In the genomic region with DNA sequence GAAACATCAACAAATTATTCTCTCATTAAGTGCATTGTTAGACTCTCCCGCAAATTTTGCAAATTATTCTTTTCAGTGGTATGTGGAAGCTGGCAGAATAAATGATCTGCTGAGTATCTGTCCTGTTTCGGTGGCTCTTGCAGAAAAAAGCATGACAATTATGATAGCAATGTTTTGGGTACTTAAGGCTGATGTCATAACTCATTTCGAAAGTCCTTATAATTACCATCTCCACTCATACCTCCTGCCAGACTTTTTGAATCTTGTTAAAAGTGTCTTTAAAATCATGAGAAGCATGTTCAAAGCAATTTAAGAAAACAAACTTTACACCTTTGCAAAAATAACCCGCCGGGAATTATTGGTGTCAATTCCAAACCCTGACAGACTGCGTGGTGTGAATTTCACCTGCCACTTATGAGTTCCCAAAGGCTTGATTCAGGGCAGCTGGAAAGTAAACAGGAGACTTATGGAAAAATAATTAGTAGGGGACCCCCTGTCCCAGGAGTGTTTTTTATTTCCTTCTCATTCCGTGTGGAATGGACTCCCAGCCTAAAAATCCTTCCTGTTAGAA, we compare ENCODE assay signal across 21 cellular contexts.
DNase-seq lines count a peak whose midpoint lies in the region; TF ChIP-seq lines count a peak whose summit lies in the region.
"Had no signal": no experiment of that assay in that cellular context is flagged by ENCODE, and none has a peak within 500 bp of the region (broad histone marks: within the 10 kb centered on the region; RNA-seq: fewer than 3 reads in every experiment).

No MANE protein-coding gene starts in this region.

- DNase-seq in NCI-H1105 treated with DMSO at 0.1 percent for 48 hours (lab: John Stamatoyannopoulos, UW) (peak; percentile 65), NOMO-1 treated with DMSO at 0.1 percent for 48 hours (lab: John Stamatoyannopoulos, UW; ENCODE audit: unreplicated experiment) (peak; percentile 48), left kidney (ENCODE audit: low read depth, low spot score) (peak; percentile 30), cerebellum (ENCODE audit: low spot score) (no peak), kidney tubule cell (ENCODE audit: low spot score) (no peak), anterior cingulate cortex (lab: John Stamatoyannopoulos, UW) (no peak)
- DNase-seq: activated CD4-positive, alpha-beta T cell treated with anti-CD3 and anti-CD28 coated beads for 48 hours; activated naive CD4-positive, alpha-beta T cell treated with anti-CD3 and anti-CD28 coated beads, Interleukin-2, amount 50 U/mL, for 16 hours; activated T-cell treated with anti-CD3 and anti-CD28 coated beads for 4 hours; amygdala; DMS53; hypothalamus; KBM-7; left cardiac atrium; NCI-H526 treated with DMSO at 0.1 percent for 48 hours; T1000 had no signal

- no peaks in the 10 kb centered on the region for H3K9me3 ChIP-seq in HEK293 (ENCODE audit: control insufficient read depth, insufficient read depth, low read depth, low read length)
- H3K9me3 ChIP-seq: breast epithelium, SJSA1 had no signal

- peaks cover 8% of the 10 kb centered on the region; the same call in 1 of the 2 replicates for H3K4me1 ChIP-seq in HEK293 (ENCODE audit: control insufficient read depth, insufficient read depth, low read length)
- H3K4me1 ChIP-seq: BLaER1, breast epithelium, SJSA1 had no signal

- TF ChIP-seq CTCF in HEK293 (tag by site-specific recombination; IDR thresholded peaks at IDR 0.05), result no peak

- CTCF ChIA-PET in HEK293 (lab: Yijun Ruan, JAX), result interaction anchor here (0.6 to 1.2 kb wide), 3 partner anchors 21 to 210 kb away, joined by 4 read pairs; no protein-coding TSS in a partner anchor

- H3K27ac ChIP-seq in HEK293 (ENCODE audit: extremely low read depth, low read depth, low read length), result no peak overlapping the region
- H3K27ac ChIP-seq: BLaER1, breast epithelium, RWPE1, SJSA1 had no signal

- no peaks in the 10 kb centered on the region for H3K36me3 ChIP-seq in HEK293 (ENCODE audit: control insufficient read depth in 2 of 2, insufficient read depth in 1 of 2, low read length in 2 of 2)
- H3K36me3 ChIP-seq: BLaER1, breast epithelium, SJSA1 had no signal

- POLR2A ChIA-PET in HEK293 (lab: Yijun Ruan, JAX), result no interaction called here

- no peak overlapping the region for H3K4me3 ChIP-seq in HEK293 (ENCODE audit: low read depth, low read length)
- H3K4me3 ChIP-seq: BLaER1, breast epithelium, SJSA1 had no signal

TF ChIP-seq in HEK293, 187 proteins besides CTCF, POLR2A, EP300 and RAD21 (continues in another document):
- TF ChIP-seq HOXA7 (CRISPR knock-in tag; IDR thresholded peaks at IDR 0.05; ENCODE audit: borderline replicate concordance) (no peak), GLI2 (tag by site-specific recombination; IDR thresholded peaks at IDR 0.05; ENCODE audit: borderline replicate concordance, low read depth) (0 out of 2 replicates have a peak, but pooled peaks have one; percentile 27), ZNF335 (tag by site-specific recombination; conservative IDR thresholded peaks at IDR 0.05) (peak; percentile 55; the same call in 1 of the 2 replicates), TCF7L2 (IDR thresholded peaks at IDR 0.05; ENCODE audit: borderline replicate concordance, low read depth, low read length) (0 out of 2 replicates have a peak, but pooled peaks have one; percentile 23), ZBTB17 (tag by site-specific recombination; IDR thresholded peaks at IDR 0.05) (no peak; the same call in 1 of the 2 replicates), ZNF530 (tag by site-specific recombination; IDR thresholded peaks at IDR 0.05; ENCODE audit: low read depth) (no peak), INSM2 (tag by site-specific recombination; IDR thresholded peaks at IDR 0.05) (peak; percentile 71), ZNF843 (tag by site-specific recombination; IDR thresholded peaks at IDR 0.05) (peak; percentile 56; the same call in 1 of the 2 replicates), ZNF404 (tag by site-specific recombination; IDR thresholded peaks at IDR 0.05) (no peak), PRDM6 (tag by site-specific recombination; IDR thresholded peaks at IDR 0.05) (peak; percentile 77), ZBTB44 (tag by site-specific recombination; IDR thresholded peaks at IDR 0.05) (peak; percentile 28; the same call in 1 of the 2 replicates), HOXC10 (CRISPR knock-in tag; IDR thresholded peaks at IDR 0.05) (no peak), TSHZ1 (tag by site-specific recombination; IDR thresholded peaks at IDR 0.05; ENCODE audit: borderline replicate concordance) (no peak), OSR2 (tag by site-specific recombination; IDR thresholded peaks at IDR 0.05) (peak; percentile 87), ZNF366 (tag by site-specific recombination; conservative IDR thresholded peaks at IDR 0.05) (peak; percentile 86), ZNF341 (tag by site-specific recombination; IDR thresholded peaks at IDR 0.05; ENCODE audit: low read depth) (no peak)
- TF ChIP-seq, protein P1, sequence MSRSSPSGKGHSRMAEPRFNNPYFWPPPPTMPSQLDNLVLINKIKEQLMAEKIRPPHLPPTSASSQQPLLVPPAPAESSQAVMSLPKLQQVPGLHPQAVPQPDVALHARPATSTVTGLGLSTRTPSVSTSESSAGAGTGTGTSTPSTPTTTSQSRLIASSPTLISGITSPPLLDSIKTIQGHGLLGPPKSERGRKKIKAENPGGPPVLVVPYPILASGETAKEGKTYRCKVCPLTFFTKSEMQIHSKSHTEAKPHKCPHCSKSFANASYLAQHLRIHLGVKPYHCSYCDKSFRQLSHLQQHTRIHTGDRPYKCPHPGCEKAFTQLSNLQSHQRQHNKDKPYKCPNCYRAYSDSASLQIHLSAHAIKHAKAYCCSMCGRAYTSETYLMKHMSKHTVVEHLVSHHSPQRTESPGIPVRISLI (tag by site-specific recombination; IDR thresholded peaks at IDR 0.05), result peak; percentile 67; the same call in 1 of the 2 replicates

Comparison
In these comparisons a context has a peak if more than half of its experiments do, and no peak if none do; other contexts are left out.
1. DNase-seq: peak in NCI-H1105 treated with DMSO at 0.1 percent for 48 hours (single experiment), NOMO-1 treated with DMSO at 0.1 percent for 48 hours (single experiment) and left kidney (single experiment); none in cerebellum (single experiment), kidney tubule cell (single experiment) and anterior cingulate cortex (0 of 58).